Comparison of ENCODE assay signal across 8 cellular contexts in genomic region chrX:19747672-19748610, GRCh38.
DNase-seq lines count a peak whose midpoint lies in the region; ATAC-seq and TF ChIP-seq lines count a peak whose summit lies in the region.

No MANE protein-coding gene starts in this region.

- peaks cover 97% of the 10 kb centered on the region for H3K4me1 Mint-ChIP-seq in activated CD4-positive, alpha-beta memory T cell treated with anti-CD3 and anti-CD28 coated beads, Interleukin-2, amount 10 ng/mL, durations not matched to agents 7 days and 5 days

- H3K27me3 ChIP-seq in right lobe of liver (no peaks in the 10 kb centered on the region), upper lobe of right lung (no peaks in the 10 kb centered on the region)

- peak; percentile 86 for DNase-seq in activated CD4-positive, alpha-beta memory T cell treated with anti-CD3 and anti-CD28 coated beads, Interleukin-2, amount 10 ng/mL, durations not matched to agents 7 days and 5 days
- DNase-seq in right lobe of liver, result no peak
- DNase-seq in upper lobe of right lung, result no peak
- no peak for DNase-seq in hypothalamus (lab: John Stamatoyannopoulos, UW)
- no peak for DNase-seq in posterior cingulate gyrus

- H3K27me3 Mint-ChIP-seq in activated CD4-positive, alpha-beta memory T cell treated with anti-CD3 and anti-CD28 coated beads, Interleukin-2, amount 10 ng/mL, durations not matched to agents 7 days and 5 days, result no peaks in the 10 kb centered on the region

- no peaks in the 10 kb centered on the region for H3K4me1 ChIP-seq in right lobe of liver
- peaks cover 15% of the 10 kb centered on the region for H3K4me1 ChIP-seq in upper lobe of right lung

- 67% methylated on average over 7 of the region's 15 CpGs for WGBS in right lobe of liver (ENCODE audit: insufficient coverage, low coverage, low lambda C conversion rate, missing lambda C conversion rate)

- H3K4me3 Mint-ChIP-seq in activated CD4-positive, alpha-beta memory T cell treated with anti-CD3 and anti-CD28 coated beads, Interleukin-2, amount 10 ng/mL, durations not matched to agents 7 days and 5 days, result peak overlapping the region; percentile 60

- no peak overlapping the region for H3K27ac ChIP-seq in right lobe of liver
- peak overlapping the region; percentile 24 for H3K27ac ChIP-seq in upper lobe of right lung

- CTCF ChIA-PET in activated CD4-positive, alpha-beta memory T cell treated with anti-CD3 and anti-CD28 coated beads, Interleukin-2, amount 10 ng/mL, durations not matched to agents 7 days and 5 days (lab: Charles Lee), result interaction anchor here (0.9 to 1.3 kb wide), 3 partner anchors 10 to 28 kb away, joined by 3 read pairs; no protein-coding TSS in a partner anchor

- H3K36me3 ChIP-seq in right lobe of liver (no peaks in the 10 kb centered on the region), upper lobe of right lung (no peaks in the 10 kb centered on the region)

- ATAC-seq in GM19023 (IDR thresholded peaks at IDR 0.05; ENCODE audit: unreplicated experiment), result peak; percentile 31
- peak; percentile 36 for ATAC-seq in HG03460 (IDR thresholded peaks at IDR 0.05; ENCODE audit: unreplicated experiment)
- ATAC-seq in right lobe of liver, result peak in 3 of 4 donors; percentile 18 to 50 (median 44)
- peak; percentile 51 for ATAC-seq in upper lobe of right lung
- ATAC-seq in GM19328 (IDR thresholded peaks at IDR 0.05; ENCODE audit: unreplicated experiment), result no peak

- POLR2A ChIA-PET in activated CD4-positive, alpha-beta memory T cell treated with anti-CD3 and anti-CD28 coated beads, Interleukin-2, amount 10 ng/mL, durations not matched to agents 7 days and 5 days (lab: Charles Lee), result interaction anchor here (0.9 to 6.0 kb wide), 17 partner anchors 8 to 140 kb away, joined by 3 to 58 read pairs (median 4); no protein-coding TSS in a partner anchor

- H3K9me3 Mint-ChIP-seq in activated CD4-positive, alpha-beta memory T cell treated with anti-CD3 and anti-CD28 coated beads, Interleukin-2, amount 10 ng/mL, durations not matched to agents 7 days and 5 days, result no peaks in the 10 kb centered on the region

- no peak for TF ChIP-seq POLR2A in right lobe of liver (IDR thresholded peaks at IDR 0.05)

- peak overlapping the region; percentile 99 for H3K27ac Mint-ChIP-seq in activated CD4-positive, alpha-beta memory T cell treated with anti-CD3 and anti-CD28 coated beads, Interleukin-2, amount 10 ng/mL, durations not matched to agents 7 days and 5 days

- TF ChIP-seq CTCF in right lobe of liver (IDR thresholded peaks at IDR 0.05) (no peak), upper lobe of right lung (IDR thresholded peaks at IDR 0.05) (no peak)

- intact Hi-C loops in right lobe of liver (cut with DNase I), result loop anchor here in 1 of 2 donors (10.0 kb wide), 1 partner anchor 137 kb away; the partner anchor contains the start of gene SH3KBP1
- intact Hi-C loops in upper lobe of right lung (cut with DNase I), result no loop called here
- intact Hi-C loops in posterior cingulate gyrus (cut with DNase I), result no loop called here

- H3K9me3 ChIP-seq in right lobe of liver (no peaks in the 10 kb centered on the region), upper lobe of right lung (no peaks in the 10 kb centered on the region)

- H3K4me3 ChIP-seq in right lobe of liver (no peak overlapping the region), upper lobe of right lung (no peak overlapping the region)

- H3K36me3 Mint-ChIP-seq in activated CD4-positive, alpha-beta memory T cell treated with anti-CD3 and anti-CD28 coated beads, Interleukin-2, amount 10 ng/mL, durations not matched to agents 7 days and 5 days (ENCODE audit: low read depth), result peaks cover 64% of the 10 kb centered on the region
